In the genomic region with DNA sequence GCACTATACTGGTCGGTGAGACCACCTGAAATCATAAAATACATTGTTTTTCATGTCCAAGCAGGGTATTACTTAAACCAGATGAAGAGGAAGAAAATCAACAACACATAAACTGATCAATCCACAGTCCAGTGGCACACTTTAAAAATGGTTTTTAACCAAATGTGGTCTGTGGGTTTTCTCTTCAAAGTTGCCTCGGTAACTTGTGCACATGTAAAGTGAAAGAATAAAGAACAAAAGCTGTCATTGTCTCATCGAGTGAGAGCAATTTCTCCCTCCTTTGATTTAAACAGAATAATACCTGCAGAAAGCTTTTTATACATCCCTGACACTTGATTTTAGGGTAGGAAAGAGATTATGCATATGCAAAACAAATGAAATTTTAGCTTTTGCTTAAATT, we compare ENCODE assay signal across 13 cellular contexts. TPM values are rescaled to one million over a fixed set of nuclear protein-coding genes. Genes with fewer than 3 reads are reported as not detected.
A peak's percentile ranks its signal among the peaks of the same experiment; 100 is the strongest.
DNase-seq lines count a peak whose midpoint lies in the region; ATAC-seq lines count a peak whose summit lies in the region.
"Had no signal": no experiment of that assay in that cellular context is flagged by ENCODE, and none has a peak within 500 bp of the region (broad histone marks: within the 10 kb centered on the region; RNA-seq: fewer than 3 reads in every experiment).

No MANE protein-coding gene starts in this region.

- H2AK5ac ChIP-seq in mesendoderm (ENCODE audit: low read length): no peak overlapping the region

- no peak overlapping the region for H3K9ac ChIP-seq in HUES6 (ENCODE audit: low read length)
- H3K9ac ChIP-seq in mesendoderm (ENCODE audit: low read length): no peak overlapping the region
- H3K9ac ChIP-seq in skeletal muscle tissue (ENCODE audit: low read depth in 1 of 3, low read length in 3 of 3): peak overlapping the region in 2 of 3 donors; percentile 15 to 58

- H3K9me3 ChIP-seq in HUES6 (ENCODE audit: control insufficient read depth, insufficient read depth, low read depth, low read length) (no peaks in the 10 kb centered on the region), ectodermal cell (ENCODE audit: control insufficient read depth, low read length) (no peaks in the 10 kb centered on the region), skeletal muscle tissue (ENCODE audit: control insufficient read depth in 3 of 3, low read length in 3 of 3) (no peaks in the 10 kb centered on the region)
- H3K9me3 ChIP-seq: left ventricle myocardium inferior had no signal

- H2BK15ac ChIP-seq in mesendoderm (replicated peaks; ENCODE audit: low read depth): no peak overlapping the region

- peaks cover 43% of the 10 kb centered on the region for H3K4me1 ChIP-seq in HUES6 (ENCODE audit: control insufficient read depth, insufficient read depth, low read length)
- H3K4me1 ChIP-seq in ectodermal cell (ENCODE audit: control insufficient read depth, insufficient read depth, low read length): peaks cover 15% of the 10 kb centered on the region
- H3K4me1 ChIP-seq in mesendoderm (ENCODE audit: control insufficient read depth, low read depth, low read length): peaks cover 2% of the 10 kb centered on the region
- peaks cover 0 to 12% (median 5%) of the 10 kb centered on the region in 3 donors for H3K4me1 ChIP-seq in skeletal muscle tissue (ENCODE audit: control insufficient read depth in 3 of 3, insufficient read depth in 3 of 3, low read length in 3 of 3)
- H3K4me1 ChIP-seq: left ventricle myocardium inferior had no signal

- peak overlapping the region; percentile 34 for H3K56ac ChIP-seq in mesendoderm (ENCODE audit: low read length)

- H3K4ac ChIP-seq in mesendoderm (ENCODE audit: low read depth, low read length): no peak overlapping the region

- no peak for ATAC-seq in GM19395 (IDR thresholded peaks at IDR 0.05; ENCODE audit: unreplicated experiment)

- no peaks in the 10 kb centered on the region for H3K79me2 ChIP-seq in mesendoderm (ENCODE audit: control insufficient read depth, insufficient read depth, low read length)

- H3K36me3 ChIP-seq in HUES6 (ENCODE audit: control insufficient read depth, insufficient read depth, low read length): no peaks in the 10 kb centered on the region
- no peaks in the 10 kb centered on the region for H3K36me3 ChIP-seq in ectodermal cell (ENCODE audit: control insufficient read depth, insufficient read depth, low read length)
- no peaks in the 10 kb centered on the region for H3K36me3 ChIP-seq in mesendoderm (ENCODE audit: control insufficient read depth, insufficient read depth, low read length)
- H3K36me3 ChIP-seq in skeletal muscle tissue (ENCODE audit: control insufficient read depth in 3 of 3, insufficient read depth in 3 of 3, low read length in 3 of 3): no peaks in the 10 kb centered on the region
- H3K36me3 ChIP-seq: left ventricle myocardium inferior had no signal

- WGBS in ectodermal cell, 2 experiments: 36% methylated on average over 3 of the region's 3 CpGs; no CpG with 5 or more reads in 1 of the 2 experiments
- no CpG with 5 or more reads among the region's 3 CpGs for WGBS in mesendoderm (ENCODE audit: extremely low coverage, insufficient coverage, low lambda C conversion rate)

- no peak overlapping the region for H3K18ac ChIP-seq in mesendoderm (ENCODE audit: low read length)

- H2BK5ac ChIP-seq in mesendoderm (ENCODE audit: low read length): no peak overlapping the region

- H3K4me3 ChIP-seq in HUES6 (ENCODE audit: low read depth, low read length) (peak overlapping the region; percentile 42; the same call in 1 of the 2 replicates), ectodermal cell (ENCODE audit: insufficient read depth, low read depth, low read length) (peak overlapping the region; percentile 64), mesendoderm (ENCODE audit: low read length) (no peak overlapping the region), skeletal muscle tissue (ENCODE audit: low read length in 3 of 3) (no peak overlapping the region)
- H3K4me3 ChIP-seq: left ventricle myocardium inferior had no signal

- no peak overlapping the region for H3K23ac ChIP-seq in mesendoderm (ENCODE audit: low read length)

- H4K5ac ChIP-seq in mesendoderm (ENCODE audit: low read length): no peak overlapping the region

- H3K27me3 ChIP-seq in HUES6 (ENCODE audit: control insufficient read depth, insufficient read depth, low read length) (peaks cover 4% of the 10 kb centered on the region; the same call in 1 of the 2 replicates), ectodermal cell (ENCODE audit: control insufficient read depth, insufficient read depth, low read length, poor library complexity, severe bottlenecking) (no peaks in the 10 kb centered on the region), mesendoderm (ENCODE audit: insufficient read depth, low read length, poor library complexity) (no peaks in the 10 kb centered on the region), skeletal muscle tissue (ENCODE audit: control insufficient read depth in 3 of 3, insufficient read depth in 3 of 3, low read length in 3 of 3) (no peaks in the 10 kb centered on the region)

- H3K4me2 ChIP-seq in mesendoderm (ENCODE audit: low read length): no peak overlapping the region

- H3K79me1 ChIP-seq in mesendoderm (ENCODE audit: low read length): no peaks in the 10 kb centered on the region

- DNase-seq in mesendoderm (no peak), RPMI8226 (no peak), ureter (ENCODE audit: low spot score) (no peak), NCI-H1930 (lab: John Stamatoyannopoulos, UW) (no peak)
- DNase-seq: activated CD4-positive, alpha-beta T cell treated with anti-CD3 and anti-CD28 coated beads, Interleukin-2, amount 10 ng/mL, durations not matched to agents 24 days and 14 days; activated gamma-delta T cell treated with Interleukin-2 at 50 U/mL for 16 hours; GF-D8; left ventricle myocardium inferior had no signal

- no peak overlapping the region for H2BK120ac ChIP-seq in mesendoderm (ENCODE audit: low read depth, low read length)

- H4K8ac ChIP-seq in mesendoderm (ENCODE audit: low read depth, low read length): no peak overlapping the region

- H3K27ac ChIP-seq in HUES6 (ENCODE audit: low read depth, low read length): no peak overlapping the region
- H3K27ac ChIP-seq in ectodermal cell (ENCODE audit: insufficient read depth, low read depth, low read length, poor library complexity, severe bottlenecking): no peak overlapping the region
- no peak overlapping the region for H3K27ac ChIP-seq in mesendoderm (ENCODE audit: low read depth, low read length)
- H3K27ac ChIP-seq in skeletal muscle tissue (ENCODE audit: low read depth, low read length): no peak overlapping the region
- H3K27ac ChIP-seq: C4-2B, left ventricle myocardium inferior had no signal

RNA-seq across cellular contexts. Expression of a gene that starts 3.7 kb away (rescaled TPM):
- 52.7 TPM for polyA plus RNA-seq in ectodermal cell (2013, experiment 1 of 4)
- polyA plus RNA-seq in ectodermal cell (2013, experiment 2 of 4): 69.5 TPM
- polyA plus RNA-seq in ectodermal cell (2013, experiment 3 of 4): 53.4 TPM
- polyA plus RNA-seq in ectodermal cell (2013, experiment 4 of 4): 53.3 TPM
- 8.9 TPM for polyA plus RNA-seq in mesendoderm (2013, experiment 1 of 2)
- 8.2 TPM for polyA plus RNA-seq in mesendoderm (2013, experiment 2 of 2)
- total RNA-seq in skeletal muscle tissue (9.4 TPM), ureter (77.7 TPM)
- total RNA-seq: activated CD4-positive, alpha-beta T cell treated with anti-CD3 and anti-CD28 coated beads, Interleukin-2, amount 10 ng/mL, durations not matched to agents 24 days and 14 days had no signal

Comparison
In these comparisons a context has a peak if more than half of its experiments do, and no peak if none do; other contexts are left out.
1. H3K4me3 ChIP-seq: peak in HUES6 (single experiment) and ectodermal cell (single experiment); none in mesendoderm (single experiment) and skeletal muscle tissue (0 of 3).
2. H3K9ac ChIP-seq: peak in skeletal muscle tissue (2 of 3); none in HUES6 (single experiment) and mesendoderm (single experiment).